9 cellular contexts compared by ENCODE assay signal in genomic region chr5:132457371-132458225, GRCh38. TPM values are rescaled to one million over a fixed set of nuclear protein-coding genes. Genes with fewer than 3 reads are reported as not detected.
DNase-seq lines count a peak whose midpoint lies in the region; ATAC-seq and TF ChIP-seq lines count a peak whose summit lies in the region.
"Had no signal": no experiment of that assay in that cellular context is flagged by ENCODE, and none has a peak within 500 bp of the region (broad histone marks: within the 10 kb centered on the region; RNA-seq: fewer than 3 reads in every experiment).

No MANE protein-coding gene starts in this region.

- H2AFZ ChIP-seq in OCI-LY1 (ENCODE audit: low read length): no peak overlapping the region

- no peaks in the 10 kb centered on the region for H3K27me3 Mint-ChIP-seq in activated CD4-positive, alpha-beta T cell treated with anti-CD3 and anti-CD28 coated beads for 36 hours
- no peaks in the 10 kb centered on the region for H3K27me3 Mint-ChIP-seq in naive thymus-derived CD8-positive, alpha-beta T cell

- peak overlapping the region; percentile 24; the same call in 1 of the 2 replicates for H3K9ac ChIP-seq in OCI-LY1 (ENCODE audit: low read length)

- H3K4me2 ChIP-seq in OCI-LY1 (ENCODE audit: low read length): peak overlapping the region; percentile 10; the same call in 1 of the 2 replicates

- H3F3A ChIP-seq in OCI-LY1 (ENCODE audit: insufficient read depth, low read length): no peaks in the 10 kb centered on the region

- H3K4me3 ChIP-seq in OCI-LY1 (ENCODE audit: low read depth, low read length, poor library complexity, severe bottlenecking): no peak overlapping the region

- peaks cover 35% of the 10 kb centered on the region for H3K4me1 ChIP-seq in OCI-LY1 (ENCODE audit: insufficient read depth, low read length, severe bottlenecking)

- no peaks in the 10 kb centered on the region for H4K20me1 ChIP-seq in OCI-LY1 (ENCODE audit: insufficient read depth, low read length)

- peaks cover 93% of the 10 kb centered on the region for H3K4me1 Mint-ChIP-seq in activated CD4-positive, alpha-beta T cell treated with anti-CD3 and anti-CD28 coated beads for 36 hours
- peaks cover 56 to 100% (median 96%) of the 10 kb centered on the region in 4 donors for H3K4me1 Mint-ChIP-seq in naive thymus-derived CD8-positive, alpha-beta T cell

- no peaks in the 10 kb centered on the region; the same call in 1 of the 2 replicates for H3K27me3 ChIP-seq in OCI-LY1 (ENCODE audit: insufficient read depth, low read length)

- H3K36me3 Mint-ChIP-seq in activated CD4-positive, alpha-beta T cell treated with anti-CD3 and anti-CD28 coated beads for 36 hours (ENCODE audit: low read depth): peaks cover 32% of the 10 kb centered on the region
- H3K36me3 Mint-ChIP-seq in naive thymus-derived CD8-positive, alpha-beta T cell: peaks cover 5 to 21% (median 9%) of the 10 kb centered on the region in 3 donors

- H3K4me3 Mint-ChIP-seq in activated CD4-positive, alpha-beta T cell treated with anti-CD3 and anti-CD28 coated beads for 36 hours: no peak overlapping the region
- H3K4me3 Mint-ChIP-seq in naive thymus-derived CD8-positive, alpha-beta T cell: peak overlapping the region in 9 of 10 donors; percentile 62 to 85 (median 75)

- H3K9me2 ChIP-seq in OCI-LY1 (ENCODE audit: low read depth, low read length): no peaks in the 10 kb centered on the region

- peak; percentile 34 for ATAC-seq in activated CD4-positive, alpha-beta T cell treated with anti-CD3 and anti-CD28 coated beads for 36 hours
- ATAC-seq in naive thymus-derived CD8-positive, alpha-beta T cell: peak; percentile 50 to 60
- no peak for ATAC-seq in GM18858 (IDR thresholded peaks at IDR 0.05; ENCODE audit: unreplicated experiment)
- no peak for ATAC-seq in HG03196 (IDR thresholded peaks at IDR 0.05; ENCODE audit: unreplicated experiment)

- intact Hi-C loops in activated CD4-positive, alpha-beta T cell treated with anti-CD3 and anti-CD28 coated beads for 36 hours (cut with DNase I, micrococcal nuclease): loop anchor here (1.0 to 5.0 kb wide), 4 partner anchors 19 to 40 kb away; no protein-coding TSS in a partner anchor

- CTCF ChIA-PET in activated CD4-positive, alpha-beta T cell treated with anti-CD3 and anti-CD28 coated beads for 36 hours (lab: Charles Lee): interaction anchor here (0.8 to 7.1 kb wide), 11 partner anchors 9 to 44 kb away, joined by 3 to 89 read pairs (median 4); no protein-coding TSS in a partner anchor

- peak; percentile 41 for DNase-seq in activated CD4-positive, alpha-beta T cell treated with anti-CD3 and anti-CD28 coated beads for 36 hours
- DNase-seq in activated CD4-positive, alpha-beta T cell treated with anti-CD3 and anti-CD28 coated beads, Interleukin-2, amount 50 U/mL, for 4 hours: no peak
- DNase-seq in central memory CD4-positive, alpha-beta T cell: peak; percentile 33
- peak in 6 of 10 donors; percentile 44 to 75 (median 62) for DNase-seq in naive thymus-derived CD8-positive, alpha-beta T cell
- DNase-seq in SHP77 (lab: John Stamatoyannopoulos, UW): no peak

- TF ChIP-seq CTCF in OCI-LY1 (IDR thresholded peaks at IDR 0.05; ENCODE audit: low read length): no peak

- no peaks in the 10 kb centered on the region for H3K79me2 ChIP-seq in OCI-LY1 (ENCODE audit: insufficient read depth, low read length)

- POLR2A ChIA-PET in activated CD4-positive, alpha-beta T cell treated with anti-CD3 and anti-CD28 coated beads for 36 hours (lab: Charles Lee): interaction anchor here (0.6 to 7.2 kb wide), 9 partner anchors 8 to 35 kb away, joined by 3 to 53 read pairs (median 3); partner anchors contain the start of gene IRF1
- POLR2A ChIA-PET in naive thymus-derived CD8-positive, alpha-beta T cell (lab: Charles Lee): interaction anchor here (0.6 to 8.0 kb wide), 19 partner anchors 10 to 594 kb away, joined by 3 to 357 read pairs (median 8); partner anchors contain the start of genes HSPA4 and IRF1

- no peaks in the 10 kb centered on the region for H3K9me3 Mint-ChIP-seq in activated CD4-positive, alpha-beta T cell treated with anti-CD3 and anti-CD28 coated beads for 36 hours (ENCODE audit: low read depth)
- H3K9me3 Mint-ChIP-seq in naive thymus-derived CD8-positive, alpha-beta T cell: no peaks in the 10 kb centered on the region

- H3K27ac Mint-ChIP-seq in activated CD4-positive, alpha-beta T cell treated with anti-CD3 and anti-CD28 coated beads for 36 hours: peak overlapping the region; percentile 96
- peak overlapping the region; percentile 95 to 100 (median 98) for H3K27ac Mint-ChIP-seq in naive thymus-derived CD8-positive, alpha-beta T cell

- H3K27ac ChIP-seq in OCI-LY1 (ENCODE audit: low read depth, low read length, poor library complexity, severe bottlenecking): peak overlapping the region; percentile 64
- H3K27ac ChIP-seq: C4-2B had no signal

- no peaks in the 10 kb centered on the region for H3K36me3 ChIP-seq in OCI-LY1 (ENCODE audit: insufficient read depth, low read length)

- no peaks in the 10 kb centered on the region for H3K9me3 ChIP-seq in OCI-LY1 (ENCODE audit: low read length)

RNA-seq across cellular contexts. Expression of gene IRF1, which starts 33.0 kb away (rescaled TPM):
- 100 to 1,000 TPM; 121 to 130 TPM for total RNA-seq in activated CD4-positive, alpha-beta T cell treated with anti-CD3 and anti-CD28 coated beads for 36 hours
- total RNA-seq in naive thymus-derived CD8-positive, alpha-beta T cell: 100 to 1,000 TPM; 116 to 127 TPM
- 100 to 1,000 TPM; 108 to 218 (median 141) TPM for polyA plus RNA-seq in naive thymus-derived CD8-positive, alpha-beta T cell

Comparison
In these comparisons a context has a peak if more than half of its experiments do, and no peak if none do; other contexts are left out.
1. DNase-seq: peak in activated CD4-positive, alpha-beta T cell treated with anti-CD3 and anti-CD28 coated beads for 36 hours (single experiment), central memory CD4-positive, alpha-beta T cell (single experiment) and naive thymus-derived CD8-positive, alpha-beta T cell (6 of 10); none in activated CD4-positive, alpha-beta T cell treated with anti-CD3 and anti-CD28 coated beads, Interleukin-2, amount 50 U/mL, for 4 hours (0 of 2) and SHP77 (0 of 2).
2. ATAC-seq: peak in activated CD4-positive, alpha-beta T cell treated with anti-CD3 and anti-CD28 coated beads for 36 hours (single experiment) and naive thymus-derived CD8-positive, alpha-beta T cell (2 of 2); none in GM18858 (single experiment) and HG03196 (single experiment).